Comparison of ENCODE assay signal across 22 cellular contexts in the genomic region with DNA sequence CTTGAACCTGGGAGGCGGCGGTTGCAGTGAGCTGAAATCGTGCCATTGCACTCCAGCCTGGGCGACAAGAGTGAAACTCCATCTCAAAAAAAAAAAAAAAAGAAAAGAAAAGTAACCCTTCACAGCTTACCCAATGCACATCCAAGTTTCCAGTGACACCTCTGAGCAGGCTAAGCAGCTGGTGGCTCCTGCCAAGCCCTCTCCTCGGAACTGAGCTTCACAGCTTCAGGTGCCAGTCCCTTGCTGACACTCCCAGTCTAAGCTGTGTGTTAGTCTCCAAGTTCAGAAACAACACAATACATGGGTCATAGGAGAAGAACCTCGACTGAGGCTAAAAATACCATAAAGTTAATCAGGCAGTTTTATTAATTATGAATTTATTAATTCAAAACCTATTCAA. TPM values are rescaled to one million over a fixed set of nuclear protein-coding genes. Genes with fewer than 3 reads are reported as not detected.
DNase-seq lines count a peak whose midpoint lies in the region; ATAC-seq and TF ChIP-seq lines count a peak whose summit lies in the region.
"Had no signal": no experiment of that assay in that cellular context is flagged by ENCODE, and none has a peak within 500 bp of the region (broad histone marks: within the 10 kb centered on the region; RNA-seq: fewer than 3 reads in every experiment).

No MANE protein-coding gene starts in this region.

- DNase-seq in GM23338 (ENCODE audit: low spot score) (no peak), endodermal cell (no peak), thoracic aorta (ENCODE audit: low spot score) (no peak), COR-L47 (lab: John Stamatoyannopoulos, UW) (no peak), SK-N-DZ (ENCODE audit: low spot score) (no peak), NCI-H510A (lab: John Stamatoyannopoulos, UW) (no peak)
- no peak for DNase-seq in activated T-helper 1 cell treated with anti-CD3 and anti-CD28 coated beads, Interleukin-12 subunit alpha, Interleukin-12 subunit beta, Interleukin-2, Interleukin-4 antibody, amounts not matched to agents 30 ng/mL and 10 ng/mL and 1 ng/mL, durations not matched to agents 14 hours and 24 hours and 36 hours (ENCODE audit: low spot score)
- DNase-seq: ACHN; activated naive CD4-positive, alpha-beta T cell treated with anti-CD3 and anti-CD28 coated beads, Interleukin-2, amount 50 U/mL, for 16 hours; activated T-cell treated with anti-CD3 and anti-CD28 coated beads, Interleukin-2, amount 50 U/mL, for 72 hours; islet precursor cell; Kasumi-1; mesenchymal stem cell; naive thymus-derived CD4-positive, alpha-beta T cell; NCI-H1105; NCI-H2081; pancreas; SIG-M5 had no signal

- H3K27ac Mint-ChIP-seq in GM23338, result peak overlapping the region; percentile 75; the same call in 1 of the 2 replicates
- H3K27ac Mint-ChIP-seq in endodermal cell, result peak overlapping the region; percentile 54
- H3K27ac Mint-ChIP-seq in activated T-helper 1 cell treated with anti-CD3 and anti-CD28 coated beads, Interleukin-12 subunit alpha, Interleukin-12 subunit beta, Interleukin-2, Interleukin-4 antibody, amounts not matched to agents 30 ng/mL and 10 ng/mL and 1 ng/mL, durations not matched to agents 14 hours and 24 hours and 36 hours, result no peak overlapping the region
- H3K27ac Mint-ChIP-seq: activated T-cell treated with anti-CD3 and anti-CD28 coated beads, Interleukin-2, amount 50 U/mL, for 72 hours; naive thymus-derived CD4-positive, alpha-beta T cell had no signal

- peaks cover 74% of the 10 kb centered on the region for H3K4me1 ChIP-seq in GM23338 (ENCODE audit: insufficient read depth)
- H3K4me1 ChIP-seq in endodermal cell (ENCODE audit: control insufficient read depth, insufficient read depth, low read length), result no peaks in the 10 kb centered on the region
- H3K4me1 ChIP-seq in muscle layer of colon (ENCODE audit: insufficient read depth, low read length), result peaks cover 96% of the 10 kb centered on the region
- H3K4me1 ChIP-seq in thoracic aorta (ENCODE audit: control insufficient read depth in 1 of 2, low read depth in 2 of 2), result peaks cover 55 to 97% of the 10 kb centered on the region in 2 donors

- H3K9me3 Mint-ChIP-seq in GM23338 (no peaks in the 10 kb centered on the region; the same call in 2 of the 3 replicates), endodermal cell (no peaks in the 10 kb centered on the region)
- H3K9me3 Mint-ChIP-seq in activated T-helper 1 cell treated with anti-CD3 and anti-CD28 coated beads, Interleukin-12 subunit alpha, Interleukin-12 subunit beta, Interleukin-2, Interleukin-4 antibody, amounts not matched to agents 30 ng/mL and 10 ng/mL and 1 ng/mL, durations not matched to agents 14 hours and 24 hours and 36 hours, result no peaks in the 10 kb centered on the region
- H3K9me3 Mint-ChIP-seq: activated T-cell treated with anti-CD3 and anti-CD28 coated beads, Interleukin-2, amount 50 U/mL, for 72 hours; dendritic cell treated with granulocyte-macrophage colony-stimulating factor and Interleukin-4, amounts not matched to agents 40 ng/mL and 50 ng/mL, for 4 days; naive thymus-derived CD4-positive, alpha-beta T cell had no signal

- intact Hi-C loops in activated T-helper 1 cell treated with anti-CD3 and anti-CD28 coated beads, Interleukin-12 subunit alpha, Interleukin-12 subunit beta, Interleukin-2, Interleukin-4 antibody, amounts not matched to agents 30 ng/mL and 10 ng/mL and 1 ng/mL, durations not matched to agents 14 hours and 24 hours and 36 hours (cut with micrococcal nuclease), result no loop called here

- ATAC-seq in GM23338, result no peak
- no peak for ATAC-seq in thoracic aorta (ENCODE audit: insufficient number of reproducible peaks, low FRiP score, low read depth)
- ATAC-seq: activated T-cell treated with anti-CD3 and anti-CD28 coated beads, Interleukin-2, amount 50 U/mL, for 72 hours; naive thymus-derived CD4-positive, alpha-beta T cell; pancreas had no signal

- H4K20me1 ChIP-seq in GM23338 (replicated peaks; ENCODE audit: insufficient read depth), result peaks cover 7% of the 10 kb centered on the region

- H3K79me2 ChIP-seq in GM23338 (replicated peaks; ENCODE audit: insufficient read depth), result peaks cover 90% of the 10 kb centered on the region

- H3K36me3 ChIP-seq in GM23338 (ENCODE audit: insufficient read depth) (peaks cover 7% of the 10 kb centered on the region; the same call in 1 of the 2 replicates), endodermal cell (ENCODE audit: control insufficient read depth, insufficient read depth, low read length) (no peaks in the 10 kb centered on the region), muscle layer of colon (ENCODE audit: insufficient read depth, low read length) (peaks cover 14% of the 10 kb centered on the region), thoracic aorta (no peaks in the 10 kb centered on the region)
- H3K36me3 ChIP-seq: cardiac muscle cell, pancreas had no signal

- H3K9me3 ChIP-seq in endodermal cell (ENCODE audit: control insufficient read depth, low read length) (no peaks in the 10 kb centered on the region), muscle layer of colon (ENCODE audit: low read length) (no peaks in the 10 kb centered on the region), thoracic aorta (no peaks in the 10 kb centered on the region)
- H3K9me3 ChIP-seq: pancreas had no signal

- H3K27me3 ChIP-seq in GM23338 (ENCODE audit: insufficient read depth) (no peaks in the 10 kb centered on the region), endodermal cell (ENCODE audit: control insufficient read depth, insufficient read depth, low read length, poor library complexity, severe bottlenecking) (no peaks in the 10 kb centered on the region), muscle layer of colon (ENCODE audit: control insufficient read depth in 1 of 2, insufficient read depth in 2 of 2, low read length in 2 of 2) (no peaks in the 10 kb centered on the region), thoracic aorta (replicated peaks; ENCODE audit: insufficient read depth) (no peaks in the 10 kb centered on the region)
- H3K27me3 ChIP-seq: pancreas had no signal

- H3K27me3 Mint-ChIP-seq in GM23338 (ENCODE audit: insufficient read depth, low read depth, poor library complexity) (peaks cover 22% of the 10 kb centered on the region), endodermal cell (ENCODE audit: insufficient read depth) (no peaks in the 10 kb centered on the region)
- H3K27me3 Mint-ChIP-seq in activated T-helper 1 cell treated with anti-CD3 and anti-CD28 coated beads, Interleukin-12 subunit alpha, Interleukin-12 subunit beta, Interleukin-2, Interleukin-4 antibody, amounts not matched to agents 30 ng/mL and 10 ng/mL and 1 ng/mL, durations not matched to agents 14 hours and 24 hours and 36 hours (ENCODE audit: insufficient read depth), result peaks cover 6% of the 10 kb centered on the region

- peaks cover 15% of the 10 kb centered on the region for H3F3A ChIP-seq in GM23338 (replicated peaks; ENCODE audit: low read depth)

- H3K4me3 ChIP-seq in GM23338 (no peak overlapping the region), endodermal cell (ENCODE audit: low read length) (no peak overlapping the region), muscle layer of colon (ENCODE audit: low read depth in 1 of 2, low read length in 2 of 2) (no peak overlapping the region), thoracic aorta (no peak overlapping the region)
- H3K4me3 ChIP-seq: cardiac muscle cell, pancreas had no signal

- H3K36me3 Mint-ChIP-seq in GM23338 (ENCODE audit: low read depth) (peaks cover 51% of the 10 kb centered on the region), endodermal cell (ENCODE audit: low read depth) (peaks cover 6% of the 10 kb centered on the region)
- peaks cover 1% of the 10 kb centered on the region for H3K36me3 Mint-ChIP-seq in activated T-helper 1 cell treated with anti-CD3 and anti-CD28 coated beads, Interleukin-12 subunit alpha, Interleukin-12 subunit beta, Interleukin-2, Interleukin-4 antibody, amounts not matched to agents 30 ng/mL and 10 ng/mL and 1 ng/mL, durations not matched to agents 14 hours and 24 hours and 36 hours (ENCODE audit: low read depth)
- H3K36me3 Mint-ChIP-seq: naive thymus-derived CD4-positive, alpha-beta T cell had no signal

- TF ChIP-seq CTCF in GM23338 (conservative IDR thresholded peaks at IDR 0.05; ENCODE audit: low read depth in 2 of 2) (no peak), endodermal cell (conservative IDR thresholded peaks at IDR 0.05) (no peak), thoracic aorta (IDR thresholded peaks at IDR 0.05) (no peak)

- H3K27ac ChIP-seq in GM23338 (ENCODE audit: low read depth) (peak overlapping the region; percentile 79), endodermal cell (ENCODE audit: low read depth, low read length) (no peak overlapping the region), muscle layer of colon (ENCODE audit: low read depth, low read length) (peak overlapping the region; percentile 5), thoracic aorta (peak overlapping the region; percentile 72 to 97)
- H3K27ac ChIP-seq: C4-2B, cardiac muscle cell, pancreas had no signal

- no peak overlapping the region for H3K4me2 ChIP-seq in GM23338

- WGBS in endodermal cell (ENCODE audit: insufficient coverage in 1 of 2, insufficient read length in 1 of 2), 2 experiments, result 94 to 100% methylated on average over 3 to 5 of the region's 6 CpGs

- H3K4me3 Mint-ChIP-seq in GM23338 (no peak overlapping the region), endodermal cell (no peak overlapping the region)
- H3K4me3 Mint-ChIP-seq in activated T-helper 1 cell treated with anti-CD3 and anti-CD28 coated beads, Interleukin-12 subunit alpha, Interleukin-12 subunit beta, Interleukin-2, Interleukin-4 antibody, amounts not matched to agents 30 ng/mL and 10 ng/mL and 1 ng/mL, durations not matched to agents 14 hours and 24 hours and 36 hours, result no peak overlapping the region
- H3K4me3 Mint-ChIP-seq: activated T-cell treated with anti-CD3 and anti-CD28 coated beads, Interleukin-2, amount 50 U/mL, for 72 hours; dendritic cell treated with granulocyte-macrophage colony-stimulating factor and Interleukin-4, amounts not matched to agents 40 ng/mL and 50 ng/mL, for 4 days; naive thymus-derived CD4-positive, alpha-beta T cell had no signal

- H3K9ac ChIP-seq in endodermal cell (ENCODE audit: extremely low read depth, low read length, poor library complexity, severe bottlenecking) (no peak overlapping the region), muscle layer of colon (ENCODE audit: low read length) (no peak overlapping the region)

- H3K4me1 Mint-ChIP-seq in GM23338 (peaks cover 83% of the 10 kb centered on the region), endodermal cell (peaks cover 48% of the 10 kb centered on the region)
- H3K4me1 Mint-ChIP-seq in activated T-helper 1 cell treated with anti-CD3 and anti-CD28 coated beads, Interleukin-12 subunit alpha, Interleukin-12 subunit beta, Interleukin-2, Interleukin-4 antibody, amounts not matched to agents 30 ng/mL and 10 ng/mL and 1 ng/mL, durations not matched to agents 14 hours and 24 hours and 36 hours (ENCODE audit: low read depth), result peaks cover 14% of the 10 kb centered on the region

- H2AFZ ChIP-seq in GM23338, result no peak overlapping the region

- no peaks in the 10 kb centered on the region for H3K9me2 ChIP-seq in GM23338 (ENCODE audit: insufficient read depth)

RNA-seq across cellular contexts. Expression of gene CD9, which starts 7.9 kb away (rescaled TPM):
- 222 and 227 TPM in 2 replicates for total RNA-seq in GM23338 (2014; rRNA removed; shearing (Covaris generic))
- 250 and 251 TPM in 2 replicates for polyA plus RNA-seq in GM23338 (2016; fragmentation: Nextera tagmentation; extraction: Ambion mirVana)
- total RNA-seq in endodermal cell (10 to 100 TPM; 33.5 to 99.1 TPM), thoracic aorta (100 to 1,000 TPM; 249 to 300 TPM)
- 26.5 TPM for polyA plus RNA-seq in endodermal cell (2013, experiment 1 of 2)
- 22.0 TPM for polyA plus RNA-seq in endodermal cell (2013, experiment 2 of 2)
- polyA plus RNA-seq in SK-N-DZ (2014; cell fraction: cytosol; rRNA removed), result 108 and 135 TPM in 2 replicates
- polyA plus RNA-seq in SK-N-DZ (2014; cell fraction: nucleus; rRNA removed), result 46.5 and 66.6 TPM in 2 replicates
- total RNA-seq in activated T-helper 1 cell treated with anti-CD3 and anti-CD28 coated beads, Interleukin-12 subunit alpha, Interleukin-12 subunit beta, Interleukin-2, Interleukin-4 antibody, amounts not matched to agents 30 ng/mL and 10 ng/mL and 1 ng/mL, durations not matched to agents 14 hours and 24 hours and 36 hours, result 47.4 and 50.9 TPM in 2 replicates
